33 cellular contexts compared by ENCODE assay signal in the genomic region with DNA sequence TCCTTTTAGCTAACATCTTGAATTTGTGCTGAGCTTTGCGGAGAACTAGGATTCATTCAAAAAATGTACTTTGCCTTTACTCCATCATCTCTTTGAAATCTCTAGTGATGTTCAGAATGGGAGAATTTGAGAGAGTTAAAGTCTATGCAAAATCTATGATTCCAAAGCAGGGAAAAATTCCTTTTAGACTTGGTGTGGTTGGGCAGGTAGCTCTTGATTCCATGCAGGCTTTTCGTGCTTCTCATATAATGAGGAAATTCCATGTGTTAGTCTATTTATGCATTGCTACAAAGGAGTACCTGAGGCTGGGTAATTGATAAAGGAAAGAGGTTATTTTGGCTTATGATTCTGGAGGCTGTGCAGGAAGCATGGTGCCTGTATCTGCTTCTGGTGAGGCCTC.
"Had no signal": no experiment of that assay in that cellular context is flagged by ENCODE, and none has a peak within 500 bp of the region (broad histone marks: within the 10 kb centered on the region; RNA-seq: fewer than 3 reads in every experiment).

No MANE protein-coding gene starts in this region.

- H3K27me3 ChIP-seq: MG63 had no signal

- DNase-seq: Karpas-422, Kasumi-1, MG63, MM.1S, MV-4-11, NCI-H1048, NCI-H1092, NCI-H1092 treated with DMSO at 0.1 percent for 48 hours, NCI-H1105, NCI-H1105 treated with DMSO at 0.1 percent for 48 hours, NCI-H1417, NCI-H1417 treated with DMSO at 0.1 percent for 48 hours, NCI-H1436, NCI-H1436 treated with DMSO at 0.1 percent for 48 hours, NCI-H146, NCI-H1694, NCI-H1694 treated with DMSO at 0.1 percent for 48 hours, NCI-H187, NCI-H187 treated with DMSO at 0.1 percent for 48 hours, NCI-H1930, NCI-H2029, NCI-H2029 treated with DMSO at 0.1 percent for 48 hours, NCI-H2081, NCI-H2081 treated with DMSO at 0.1 percent for 48 hours, NCI-H2107, NCI-H2171, NCI-H2171 treated with DMSO at 0.1 percent for 48 hours, NCI-H2227 treated with DMSO at 0.1 percent for 48 hours, NCI-H226, NCI-H345, NCI-H446 treated with DMSO at 0.1 percent for 48 hours, NCI-H510A had no signal

- H3K9ac ChIP-seq: KMS-11 had no signal

- H3K4me2 ChIP-seq: KMS-11 had no signal

- H3K36me3 ChIP-seq: MG63 had no signal

- H3K4me3 ChIP-seq: MG63 had no signal

- H3K27ac ChIP-seq: KMS-11 had no signal
